Comparison of ENCODE assay signal across 8 cellular contexts in the genomic region with DNA sequence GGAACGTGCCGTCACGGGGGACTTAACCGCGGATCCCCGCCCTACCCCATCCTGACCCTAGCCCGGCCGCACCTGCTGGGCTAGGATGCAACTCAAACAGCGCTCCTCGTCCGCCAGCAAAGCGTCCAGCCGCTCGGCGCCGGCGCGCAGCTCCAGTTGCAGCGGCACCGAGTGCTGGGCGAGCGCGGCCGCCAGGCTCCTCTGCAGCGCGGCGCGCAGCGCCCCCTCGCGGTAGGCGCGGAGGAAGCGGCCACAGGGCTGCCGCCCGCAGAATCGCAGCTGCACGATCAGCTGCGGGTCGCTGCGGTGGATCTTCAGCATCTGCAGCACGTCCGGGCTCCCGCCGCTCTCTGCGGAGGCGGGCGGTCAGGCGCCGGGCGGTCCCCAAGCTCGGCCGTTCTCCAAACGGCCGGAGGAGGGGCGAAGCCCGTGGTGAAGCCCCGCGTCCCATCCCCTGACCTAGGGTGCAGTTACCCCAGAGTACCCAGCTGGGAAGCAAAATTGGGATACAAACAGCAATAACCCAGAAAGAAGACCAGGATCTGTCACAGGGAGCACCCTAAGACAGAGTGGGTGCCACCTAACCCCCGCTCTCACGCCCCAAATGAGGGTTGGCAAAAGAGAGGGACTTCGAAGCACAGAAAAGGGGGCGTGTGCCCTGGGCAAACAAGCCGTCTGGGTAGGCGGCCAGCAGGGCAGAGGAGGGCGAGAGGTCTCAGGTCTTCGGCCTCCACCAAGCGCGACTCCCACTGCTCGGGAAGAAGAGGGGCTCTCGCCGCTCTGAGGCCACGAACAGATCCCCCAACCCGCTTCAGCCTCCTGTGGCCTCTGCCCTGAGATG. TPM values are rescaled to one million over a fixed set of nuclear protein-coding genes. Genes with fewer than 3 reads are reported as not detected.
A peak's percentile ranks its signal among the peaks of the same experiment; 100 is the strongest.
DNase-seq lines count a peak whose midpoint lies in the region; ATAC-seq and TF ChIP-seq lines count a peak whose summit lies in the region.

No MANE protein-coding gene starts in this region.

- no peak overlapping the region for H3K27ac ChIP-seq in adrenal gland
- no peak overlapping the region for H3K27ac ChIP-seq in right atrium auricular region

- H3K9me3 ChIP-seq in MG63, result no peaks in the 10 kb centered on the region
- no peaks in the 10 kb centered on the region for H3K9me3 ChIP-seq in T-helper 17 cell (ENCODE audit: control insufficient read depth, low read length, poor library complexity, severe bottlenecking)
- no peaks in the 10 kb centered on the region for H3K9me3 ChIP-seq in adrenal gland (replicated peaks in 1 of 3)
- no peaks in the 10 kb centered on the region for H3K9me3 ChIP-seq in right atrium auricular region

- H3K27me3 ChIP-seq in MG63 (no peaks in the 10 kb centered on the region), adrenal gland (no peaks in the 10 kb centered on the region), right atrium auricular region (no peaks in the 10 kb centered on the region)

- CTCF ChIA-PET in GM10248 (lab: Yijun Ruan, JAX), result interaction anchor here (0.6 to 11.2 kb wide), 71 partner anchors 8 to 325 kb away, joined by 3 to 207 read pairs (median 5); partner anchors contain the start of genes CBFB, CES3, E2F4 and EXOC3L1

- H3K4me3 ChIP-seq in MG63 (no peak overlapping the region), adrenal gland (peak overlapping the region in 1 of 4 donors; percentile 28), right atrium auricular region (peak overlapping the region in 1 of 2 donors; percentile 34)

- H3K27ac Mint-ChIP-seq in T-helper 17 cell, result peak overlapping the region; percentile 100

- no peaks in the 10 kb centered on the region for H3K36me3 ChIP-seq in MG63
- H3K36me3 ChIP-seq in adrenal gland (replicated peaks in 1 of 2), result no peaks in the 10 kb centered on the region
- no peaks in the 10 kb centered on the region for H3K36me3 ChIP-seq in right atrium auricular region

- POLR2A ChIA-PET in GM10248 (lab: Yijun Ruan, JAX), result no interaction called here

- intact Hi-C loops in adrenal gland (cut with DNase I), result loop anchor here (5.0 to 10.0 kb wide), 4 partner anchors 48 to 178 kb away; partner anchors contain the start of gene PHAF1 (in 1 of the 2)

- no peak for TF ChIP-seq POLR2A in adrenal gland (IDR thresholded peaks at IDR 0.05)

- TF ChIP-seq CTCF in GM10248 (IDR thresholded peaks at IDR 0.05; ENCODE audit: control extremely low read depth, extremely low read depth, low read depth, missing control alignments) (peak; percentile 96), adrenal gland (IDR thresholded peaks at IDR 0.05) (peak; percentile 55 to 99 (median 82)), right atrium auricular region (IDR thresholded peaks at IDR 0.05) (peak; percentile 97 to 99)

- H3K36me3 Mint-ChIP-seq in T-helper 17 cell (ENCODE audit: low read depth), result no peaks in the 10 kb centered on the region

- ATAC-seq in T-helper 17 cell (peak; percentile 35), HG03571 (IDR thresholded peaks at IDR 0.05; ENCODE audit: unreplicated experiment) (no peak)

- no peaks in the 10 kb centered on the region for H3K27me3 Mint-ChIP-seq in T-helper 17 cell

- peaks cover 6 to 27% of the 10 kb centered on the region in 2 donors for H3K4me1 ChIP-seq in adrenal gland (replicated peaks in 1 of 2)
- peaks cover 0 to 33% of the 10 kb centered on the region in 2 donors for H3K4me1 ChIP-seq in right atrium auricular region

- 14 to 56% (median 18%) methylated on average over 18 to 74 of the region's 74 CpGs for WGBS in adrenal gland, 4 donors

- H3K4me1 Mint-ChIP-seq in T-helper 17 cell, result peaks cover 54% of the 10 kb centered on the region

- peak overlapping the region; percentile 84 for H3K4me3 Mint-ChIP-seq in T-helper 17 cell

- DNase-seq in GM10248 (ENCODE audit: extremely low spot score) (peak; percentile 88), MG63 (peak; percentile 61), T-helper 17 cell (peak; percentile 74 to 85 (median 82)), adrenal gland (peak in 6 of 7 donors; percentile 71 to 84 (median 76)), right atrium auricular region (ENCODE audit: low spot score) (no peak), renal cortical epithelial cell (ENCODE audit: low read depth) (peak; percentile 28), H4 (ENCODE audit: low spot score) (no peak)

RNA-seq across cellular contexts. Expression of gene TRADD, which starts 4.2 kb away (rescaled TPM):
- 11.4 and 14.4 TPM in 2 replicates for total RNA-seq in MG63 (2014; rRNA removed; shearing (Covaris generic); ENCODE audit: low replicate concordance)
- total RNA-seq in T-helper 17 cell, result 100 to 1,000 TPM in 1 of 2 donors, 10 to 100 TPM in 1; 92.7 to 103 TPM
- 10 to 100 TPM; 15.6 to 62.7 (median 34.2) TPM for total RNA-seq in adrenal gland
- 10 to 100 TPM in 2 of 3 donors, 1 to 10 TPM in 1; 4.1 to 30.5 (median 19.6) TPM for polyA plus RNA-seq in adrenal gland
- total RNA-seq in right atrium auricular region, result 10 to 100 TPM; 12.8 to 16.1 TPM
- 26.2 and 45.8 TPM in 2 replicates for total RNA-seq in renal cortical epithelial cell
- total RNA-seq in H4 (2014; rRNA removed; shearing (Covaris generic)), result 13.6 and 17.9 TPM in 2 replicates

RNA-seq across cellular contexts. Expression of gene FBXL8, which starts 4.2 kb away (rescaled TPM):
- 2.5 and 7.0 TPM in 2 replicates for total RNA-seq in MG63 (2014; rRNA removed; shearing (Covaris generic); ENCODE audit: low replicate concordance)
- total RNA-seq in T-helper 17 cell (10 to 100 TPM; 50.0 to 55.1 TPM), adrenal gland (10 to 100 TPM in 7 of 8 donors, 1 to 10 TPM in 1; 3.6 to 58.3 (median 38.8) TPM), right atrium auricular region (10 to 100 TPM in 1 of 2 donors, 1 to 10 TPM in 1; 9.5 to 11.6 TPM), renal cortical epithelial cell (13.5 TPM in 2 replicates)
- polyA plus RNA-seq in adrenal gland, result 10 to 100 TPM in 2 of 3 donors, 1 to 10 TPM in 1; 1.4 to 63.0 (median 27.3) TPM
- 1.3 and 3.3 TPM in 2 replicates for total RNA-seq in H4 (2014; rRNA removed; shearing (Covaris generic))

RNA-seq across cellular contexts. Expression of gene B3GNT9, which starts 4.7 kb away (rescaled TPM):
- 5.2 and 10.0 TPM in 2 replicates for total RNA-seq in MG63 (2014; rRNA removed; shearing (Covaris generic); ENCODE audit: low replicate concordance)
- total RNA-seq in T-helper 17 cell (1 to 10 TPM; 7.0 to 8.1 TPM), adrenal gland (10 to 100 TPM; 13.4 to 52.1 (median 29.2) TPM), right atrium auricular region (10 to 100 TPM; 12.2 to 31.6 TPM), renal cortical epithelial cell (11.6 and 27.4 TPM in 2 replicates)
- 10 to 100 TPM in 2 of 3 donors, 1 to 10 TPM in 1; 6.4 to 15.0 (median 11.9) TPM for polyA plus RNA-seq in adrenal gland
- total RNA-seq in H4 (2014; rRNA removed; shearing (Covaris generic)), result 21.2 and 21.6 TPM in 2 replicates

RNA-seq across cellular contexts. Expression of gene HSF4, which starts 9.0 kb away (rescaled TPM):
- 3.9 TPM in 1 of 2 replicates, not detected in the other for total RNA-seq in MG63 (2014; rRNA removed; shearing (Covaris generic); ENCODE audit: low replicate concordance)
- total RNA-seq in T-helper 17 cell (10 to 100 TPM; 54.5 to 80.9 TPM), adrenal gland (100 to 1,000 TPM in 2 of 8 donors, 10 to 100 TPM in 6; 11.1 to 163 (median 49.4) TPM), right atrium auricular region (100 to 1,000 TPM in 1 of 2 donors, 10 to 100 TPM in 1; 15.3 to 157 TPM), renal cortical epithelial cell (5.7 and 12.5 TPM in 2 replicates)
- polyA plus RNA-seq in adrenal gland, result 100 to 1,000 TPM in 2 of 3 donors, 1 to 10 TPM in 1; 5.9 to 700 (median 234) TPM
- total RNA-seq in H4 (2014; rRNA removed; shearing (Covaris generic)), result 0.50 TPM in 1 of 2 replicates, not detected in the other

RNA-seq across cellular contexts. Expression of gene NOL3, which starts 14.8 kb away (rescaled TPM):
- total RNA-seq in MG63 (2014; rRNA removed; shearing (Covaris generic); ENCODE audit: low replicate concordance), result 9.9 and 16.5 TPM in 2 replicates
- total RNA-seq in T-helper 17 cell, result 1 to 10 TPM; 4.3 to 5.5 TPM
- 100 to 1,000 TPM in 5 of 8 donors, 10 to 100 TPM in 3; 43.1 to 162 (median 110) TPM for total RNA-seq in adrenal gland
- polyA plus RNA-seq in adrenal gland, result 100 to 1,000 TPM in 2 of 3 donors, 10 to 100 TPM in 1; 58.3 to 168 (median 150) TPM
- total RNA-seq in right atrium auricular region, result 100 to 1,000 TPM in 1 of 2 donors, 10 to 100 TPM in 1; 87.5 to 103 TPM
- total RNA-seq in renal cortical epithelial cell, result 26.2 and 27.1 TPM in 2 replicates
- total RNA-seq in H4 (2014; rRNA removed; shearing (Covaris generic)), result 39.4 and 47.9 TPM in 2 replicates

Comparison
In these comparisons a context has a peak if more than half of its experiments do, and no peak if none do; other contexts are left out.
1. DNase-seq: peak in GM10248 (single experiment), MG63 (single experiment), T-helper 17 cell (3 of 3), adrenal gland (6 of 7) and renal cortical epithelial cell (single experiment); none in right atrium auricular region (single experiment) and H4 (single experiment).
2. Peak in every context shown above with its lines, with median percentiles within 50 percentile points of each other: CTCF ChIP-seq.